27 cellular contexts compared by ENCODE assay signal in genomic region chr15:55546718-55547117, GRCh38. TPM values are rescaled to one million over a fixed set of nuclear protein-coding genes. Genes with fewer than 3 reads are reported as not detected.
DNase-seq lines count a peak whose midpoint lies in the region; ATAC-seq, FAIRE-seq and TF ChIP-seq lines count a peak whose summit lies in the region.
"Had no signal": no experiment of that assay in that cellular context is flagged by ENCODE, and none has a peak within 500 bp of the region (broad histone marks: within the 10 kb centered on the region; RNA-seq: fewer than 3 reads in every experiment).

No MANE protein-coding gene starts in this region.

- H3F3A ChIP-seq in PC-3 (ENCODE audit: low read length, unreplicated experiment) = no peaks in the 10 kb centered on the region

- CTCF ChIA-PET in HepG2 (lab: Yijun Ruan, JAX; ENCODE audit: low intra/inter-chr PET ratio, low total read pairs) = no interaction called here
- CTCF ChIA-PET in PC-3 (lab: Charles Lee) = no interaction called here

- TF ChIP-seq RAD21 in HepG2 (CRISPR knock-in tag; IDR thresholded peaks at IDR 0.05) = no peak

- H3K79me2 ChIP-seq in HepG2 (ENCODE audit: insufficient read depth, low read length) (no peaks in the 10 kb centered on the region), PC-3 (ENCODE audit: low read length) (no peaks in the 10 kb centered on the region), fibroblast of lung (ENCODE audit: control insufficient read depth, insufficient read depth, low read length) (no peaks in the 10 kb centered on the region)

- WGBS in HepG2 (ENCODE audit: low lambda C conversion rate) = 75% methylated on average over 5 of the region's 5 CpGs
- 63% methylated on average over 5 of the region's 5 CpGs for WGBS in right lobe of liver (ENCODE audit: insufficient coverage, low coverage, low lambda C conversion rate, missing lambda C conversion rate)

- H3K4me2 ChIP-seq in HepG2 (ENCODE audit: low read depth, low read length) = no peak overlapping the region
- peak overlapping the region; percentile 16; the same call in 1 of the 2 replicates for H3K4me2 ChIP-seq in PC-3 (ENCODE audit: low read length)
- H3K4me2 ChIP-seq in fibroblast of lung (ENCODE audit: extremely low read depth, insufficient read depth, low read length) = no peak overlapping the region

- H3K9me2 ChIP-seq in PC-3 (replicated peaks; ENCODE audit: low read length) = no peaks in the 10 kb centered on the region

- TF ChIP-seq EP300 in HepG2 (IDR thresholded peaks at IDR 0.05; ENCODE audit: low read depth in 2 of 2, low read length in 2 of 2) = no peak
- no peak for TF ChIP-seq EP300 in HepG2 (CRISPR knock-in tag; IDR thresholded peaks at IDR 0.05; ENCODE audit: borderline replicate concordance)

- no peak for ATAC-seq in HepG2
- no peak for ATAC-seq in right lobe of liver
- ATAC-seq in PC-3 = no peak
- ATAC-seq in HG02981 (IDR thresholded peaks at IDR 0.05; ENCODE audit: unreplicated experiment) = no peak
- ATAC-seq in HG03460 (IDR thresholded peaks at IDR 0.05; ENCODE audit: unreplicated experiment) = no peak
- ATAC-seq: activated CD4-positive, alpha-beta T cell treated with anti-CD3 and anti-CD28 coated beads for 36 hours; activated naive CD8-positive, alpha-beta T cell treated with anti-CD3 and anti-CD28 coated beads, Interleukin-2, amount 50 U/mL, for 24 hours; lower lobe of right lung; mucosa of descending colon; sciatic nerve; T-helper 17 cell; upper lobe of right lung had no signal

- in situ Hi-C loops in HepG2 (cut with HindIII; ENCODE audit: extremely low pct_ligation_motif_present, low pct_unique_long_range_greater_than_20kb) = no loop called here

- H3K27ac ChIP-seq in HepG2 (ENCODE audit: extremely low read length, insufficient read depth, low read length) (no peak overlapping the region), right lobe of liver (no peak overlapping the region), PC-3 (ENCODE audit: low read length) (no peak overlapping the region), fibroblast of lung (ENCODE audit: insufficient read depth, low read length) (no peak overlapping the region)
- H3K27ac ChIP-seq: lower lobe of right lung, SK-N-MC, upper lobe of right lung had no signal

- H4K20me1 ChIP-seq in HepG2 (ENCODE audit: insufficient read depth, low read length) (no peaks in the 10 kb centered on the region), PC-3 (ENCODE audit: low read length) (no peaks in the 10 kb centered on the region), fibroblast of lung (ENCODE audit: control insufficient read depth, extremely low read depth, insufficient read depth, low read length) (no peaks in the 10 kb centered on the region)

- H3K4me1 ChIP-seq in HepG2 (ENCODE audit: insufficient read depth, low read length) (no peaks in the 10 kb centered on the region), right lobe of liver (no peaks in the 10 kb centered on the region), PC-3 (ENCODE audit: insufficient read depth, low read length) (peaks cover 7% of the 10 kb centered on the region), fibroblast of lung (ENCODE audit: control insufficient read depth, extremely low read depth, insufficient read depth, low read length) (no peaks in the 10 kb centered on the region)
- H3K4me1 ChIP-seq: BE2C, lower lobe of right lung, upper lobe of right lung had no signal

- intact Hi-C loops in HepG2 (cut with micrococcal nuclease; ENCODE audit: unreplicated experiment) (no loop called here), right lobe of liver (cut with DNase I) (no loop called here), PC-3 (cut with micrococcal nuclease) (no loop called here)

- no peak overlapping the region for H2AFZ ChIP-seq in HepG2 (ENCODE audit: low read length)
- peak overlapping the region; percentile 50; the same call in 1 of the 2 replicates for H2AFZ ChIP-seq in PC-3 (ENCODE audit: low read length)
- no peak overlapping the region for H2AFZ ChIP-seq in fibroblast of lung (ENCODE audit: low read length)

- DNase-seq in HepG2 (ENCODE audit: low spot score) (no peak), right lobe of liver (no peak), PC-3 (peak; percentile 48), fibroblast of lung (ENCODE audit: low read depth in 2 of 2) (peak; percentile 14 to 64), NCI-H774 (lab: John Stamatoyannopoulos, UW) (no peak)
- no peak for DNase-seq in effector CD8-positive, alpha-beta T cell (lab: John Stamatoyannopoulos, UW)
- DNase-seq: 8988T; activated CD4-positive, alpha-beta T cell treated with anti-CD3 and anti-CD28 coated beads for 36 hours; activated gamma-delta T cell; activated naive CD8-positive, alpha-beta T cell treated with anti-CD3 and anti-CD28 coated beads, Interleukin-2, amount 50 U/mL, for 24 hours; BE2C; DMS53; effector memory CD4-positive, alpha-beta T cell; H7; lower lobe of right lung; mucosa of descending colon; NCI-H146; NCI-H524 treated with DMSO at 0.1 percent for 48 hours; RPMI8226; stimulated activated CD8-positive, alpha-beta memory T cell treated with anti-CD3 and anti-CD28 coated beads, Interleukin-4, amount 100 ng/mL, for 48 hours; T-helper 17 cell; upper lobe of right lung had no signal

- no peaks in the 10 kb centered on the region for H3K9me3 ChIP-seq in HepG2 (ENCODE audit: low read length)
- H3K9me3 ChIP-seq in right lobe of liver = no peaks in the 10 kb centered on the region
- H3K9me3 ChIP-seq in PC-3 (ENCODE audit: low read length) = no peaks in the 10 kb centered on the region
- no peaks in the 10 kb centered on the region for H3K9me3 ChIP-seq in fibroblast of lung (ENCODE audit: control insufficient read depth, insufficient read depth, low read depth, low read length)
- H3K9me3 ChIP-seq: BE2C, lower lobe of right lung, mucosa of descending colon, upper lobe of right lung had no signal

- no peak for TF ChIP-seq CTCF in HepG2 (CRISPR knock-in tag; IDR thresholded peaks at IDR 0.05)
- no peak for TF ChIP-seq CTCF in right lobe of liver (IDR thresholded peaks at IDR 0.05)
- TF ChIP-seq CTCF in PC-3 (conservative IDR thresholded peaks at IDR 0.05; ENCODE audit: low read depth, low read length) = no peak
- TF ChIP-seq CTCF in fibroblast of lung (conservative IDR thresholded peaks at IDR 0.05 in 1 of 2, IDR thresholded peaks at IDR 0.05 in 1 of 2; ENCODE audit: low read depth in 1 of 2, low read length in 2 of 2) = no peak

- no peak overlapping the region for H3K9ac ChIP-seq in HepG2 (ENCODE audit: insufficient read depth, low read depth, low read length)
- H3K9ac ChIP-seq in PC-3 (ENCODE audit: low read length) = no peak overlapping the region
- no peak overlapping the region for H3K9ac ChIP-seq in fibroblast of lung (ENCODE audit: insufficient read depth, low read length)

- no peaks in the 10 kb centered on the region for H3K27me3 ChIP-seq in HepG2 (ENCODE audit: control insufficient read depth in 1 of 2, insufficient read depth in 2 of 2, low read length in 2 of 2)
- H3K27me3 ChIP-seq in right lobe of liver = no peaks in the 10 kb centered on the region
- H3K27me3 ChIP-seq in PC-3 (ENCODE audit: low read length) = no peaks in the 10 kb centered on the region
- no peaks in the 10 kb centered on the region for H3K27me3 ChIP-seq in fibroblast of lung (ENCODE audit: control insufficient read depth, insufficient read depth, low read length)
- H3K27me3 ChIP-seq: BE2C, upper lobe of right lung had no signal

- H3K4me3 ChIP-seq in HepG2 (replicated peaks in 1 of 3; ENCODE audit: insufficient read depth in 1 of 3, low read depth in 2 of 3, low read length in 3 of 3) (no peak overlapping the region), right lobe of liver (no peak overlapping the region), PC-3 (ENCODE audit: low read length) (no peak overlapping the region), fibroblast of lung (replicated peaks in 1 of 4; ENCODE audit: control extremely low read depth in 1 of 4, insufficient read depth in 1 of 4, low read depth in 3 of 4, low read length in 4 of 4) (no peak overlapping the region)
- H3K4me3 ChIP-seq: lower lobe of right lung, mucosa of descending colon, SK-N-MC, upper lobe of right lung had no signal

- POLR2A ChIA-PET in HepG2 (lab: Yijun Ruan, JAX) (no interaction called here), PC-3 (lab: Charles Lee; ENCODE audit: unreplicated experiment) (no interaction called here)

- H3K36me3 ChIP-seq in HepG2 (replicated peaks in 1 of 2; ENCODE audit: control insufficient read depth in 1 of 2, insufficient read depth in 2 of 2, low read length in 2 of 2) (no peaks in the 10 kb centered on the region), right lobe of liver (no peaks in the 10 kb centered on the region), PC-3 (ENCODE audit: low read depth, low read length) (no peaks in the 10 kb centered on the region), fibroblast of lung (ENCODE audit: control insufficient read depth, insufficient read depth, low read length) (no peaks in the 10 kb centered on the region)
- H3K36me3 ChIP-seq: BE2C, lower lobe of right lung, upper lobe of right lung had no signal

- TF ChIP-seq POLR2A in HepG2 (IDR thresholded peaks at IDR 0.05; ENCODE audit: insufficient read depth in 1 of 2, low read depth in 2 of 2, low read length in 2 of 2) = no peak
- TF ChIP-seq POLR2A in right lobe of liver (IDR thresholded peaks at IDR 0.05) = no peak

- BruUV-seq in HepG2 (replicated peaks; lab: Mats Ljungman, UMichigan) (no TSS peak), PC-3 (replicated peaks; lab: Mats Ljungman, UMichigan) (no TSS peak)

- no peak for FAIRE-seq in HepG2 (lab: Jason Lieb, UNC)
- FAIRE-seq: colon had no signal

RNA-seq across cellular contexts. Expression of gene DNAAF4, which starts 38.7 kb away (rescaled TPM):
- total RNA-seq in HepG2 (2016; rRNA removed; fragmentation: Illumina TruSeq; extraction: Trizol) (0.75 and 2.6 TPM in 2 replicates), right lobe of liver (under 1 TPM in 1 of 6 experiments, not detected in 5; 0.19 TPM), PC-3 (2014; rRNA removed) (0.91 and 0.92 TPM in 2 replicates), fibroblast of lung (0.77 and 1.7 TPM in 2 replicates)
- total RNA-seq in HepG2 (2016; cell fraction: cytosol; rRNA removed; fragmentation: Illumina TruSeq; extraction: Trizol; ENCODE audit: low read depth) = not detected in 2 replicates
- 1.1 and 1.8 TPM in 2 replicates for total RNA-seq in HepG2 (2016; cell fraction: insoluble cytoplasmic fraction; rRNA removed; fragmentation: Illumina TruSeq; extraction: Trizol)
- 0.24 and 0.59 TPM in 2 replicates for total RNA-seq in HepG2 (2016; cell fraction: membrane; rRNA removed; fragmentation: Illumina TruSeq; extraction: Trizol)
- 1.3 TPM in 1 of 2 replicates, not detected in the other for total RNA-seq in HepG2 (2016; cell fraction: nucleus; rRNA removed; fragmentation: Illumina TruSeq; extraction: Trizol)
- polyA plus RNA-seq in HepG2 (2011; rRNA removed) (0.21 and 0.65 TPM in 2 replicates), fibroblast of lung (2.0 and 2.5 TPM in 2 replicates)
- 0.27 and 0.64 TPM in 2 replicates for polyA plus RNA-seq in HepG2 (2011; cell fraction: cytosol; rRNA removed)
- polyA plus RNA-seq in HepG2 (2011; cell fraction: nucleus; rRNA removed) = 0.12 TPM in 1 of 2 replicates, not detected in the other
- 0.27 and 0.42 TPM in 2 replicates for polyA plus RNA-seq in HepG2 (2012)
- polyA plus RNA-seq in HepG2 (2016; cell fraction: cytosol; fragmentation: Illumina TruSeq; extraction: Trizol; ENCODE audit: low read depth) = 0.19 and 0.60 TPM in 2 replicates
- 2.4 and 2.7 TPM in 2 replicates for polyA plus RNA-seq in HepG2 (2016; cell fraction: insoluble cytoplasmic fraction; fragmentation: Illumina TruSeq; extraction: Trizol; ENCODE audit: low read depth)
- 0.45 and 0.74 TPM in 2 replicates for polyA plus RNA-seq in HepG2 (2016; cell fraction: membrane; fragmentation: Illumina TruSeq; extraction: Trizol; ENCODE audit: low read depth)
- polyA plus RNA-seq in HepG2 (2016; cell fraction: nucleus; fragmentation: Illumina TruSeq; extraction: Trizol; ENCODE audit: insufficient read depth, low read depth) = 1.0 and 1.4 TPM in 2 replicates
- 0.20 and 2.0 TPM in 2 replicates for polyA minus RNA-seq in HepG2 (2011; rRNA and poly(A)+ RNA removed; ENCODE audit: low replicate concordance)
- not detected in 2 replicates for polyA minus RNA-seq in HepG2 (2011; cell fraction: cytosol; rRNA and poly(A)+ RNA removed)
- 0.77 and 0.99 TPM in 2 replicates for polyA minus RNA-seq in HepG2 (2011; cell fraction: nucleus; rRNA and poly(A)+ RNA removed)
- polyA plus RNA-seq in fibroblast of lung (2012) = 1.6 and 1.8 TPM in 2 replicates
- polyA minus RNA-seq in fibroblast of lung (ENCODE audit: low replicate concordance) = not detected in 2 replicates

RNA-seq across cellular contexts. Expression of gene PYGO1, which starts 41.4 kb away (rescaled TPM):
- total RNA-seq in HepG2 (2016; rRNA removed; fragmentation: Illumina TruSeq; extraction: Trizol) (1.8 and 2.6 TPM in 2 replicates), right lobe of liver (under 1 TPM; 0.09 to 0.27 (median 0.19) TPM), PC-3 (2014; rRNA removed) (1.8 and 2.0 TPM in 2 replicates), fibroblast of lung (7.7 and 10.1 TPM in 2 replicates)
- 0.26 and 0.40 TPM in 2 replicates for total RNA-seq in HepG2 (2016; cell fraction: cytosol; rRNA removed; fragmentation: Illumina TruSeq; extraction: Trizol; ENCODE audit: low read depth)
- 1.8 and 2.0 TPM in 2 replicates for total RNA-seq in HepG2 (2016; cell fraction: insoluble cytoplasmic fraction; rRNA removed; fragmentation: Illumina TruSeq; extraction: Trizol)
- 1.2 and 1.6 TPM in 2 replicates for total RNA-seq in HepG2 (2016; cell fraction: membrane; rRNA removed; fragmentation: Illumina TruSeq; extraction: Trizol)
- 1.7 and 2.1 TPM in 2 replicates for total RNA-seq in HepG2 (2016; cell fraction: nucleus; rRNA removed; fragmentation: Illumina TruSeq; extraction: Trizol)
- polyA plus RNA-seq in HepG2 (2011; rRNA removed) (0.94 and 1.1 TPM in 2 replicates), fibroblast of lung (9.6 and 11.3 TPM in 2 replicates)
- polyA plus RNA-seq in HepG2 (2011; cell fraction: cytosol; rRNA removed) = 0.30 and 0.45 TPM in 2 replicates
- 0.57 and 0.63 TPM in 2 replicates for polyA plus RNA-seq in HepG2 (2011; cell fraction: nucleus; rRNA removed)
- 0.45 and 0.74 TPM in 2 replicates for polyA plus RNA-seq in HepG2 (2012)
- polyA plus RNA-seq in HepG2 (2016; cell fraction: cytosol; fragmentation: Illumina TruSeq; extraction: Trizol; ENCODE audit: low read depth) = 0.11 and 0.20 TPM in 2 replicates
- polyA plus RNA-seq in HepG2 (2016; cell fraction: insoluble cytoplasmic fraction; fragmentation: Illumina TruSeq; extraction: Trizol; ENCODE audit: low read depth) = 1.5 TPM in 2 replicates
- 0.50 and 0.52 TPM in 2 replicates for polyA plus RNA-seq in HepG2 (2016; cell fraction: membrane; fragmentation: Illumina TruSeq; extraction: Trizol; ENCODE audit: low read depth)
- polyA plus RNA-seq in HepG2 (2016; cell fraction: nucleus; fragmentation: Illumina TruSeq; extraction: Trizol; ENCODE audit: insufficient read depth, low read depth) = 1.2 and 1.9 TPM in 2 replicates
- polyA minus RNA-seq in HepG2 (2011; rRNA and poly(A)+ RNA removed; ENCODE audit: low replicate concordance) = 0.21 and 1.1 TPM in 2 replicates
- 0.79 and 0.89 TPM in 2 replicates for polyA minus RNA-seq in HepG2 (2011; cell fraction: cytosol; rRNA and poly(A)+ RNA removed)
- polyA minus RNA-seq in HepG2 (2011; cell fraction: nucleus; rRNA and poly(A)+ RNA removed) = 1.0 and 1.7 TPM in 2 replicates
- polyA plus RNA-seq in fibroblast of lung (2012) = 4.1 and 5.4 TPM in 2 replicates
- 1.6 and 3.0 TPM in 2 replicates for polyA minus RNA-seq in fibroblast of lung (ENCODE audit: low replicate concordance)
- total RNA-seq: activated CD4-positive, alpha-beta T cell treated with anti-CD3 and anti-CD28 coated beads for 36 hours; T-helper 17 cell had no signal

Comparison
In these comparisons a context has a peak if more than half of its experiments do, and no peak if none do; other contexts are left out.
1. DNase-seq: peak in PC-3 (single experiment) and fibroblast of lung (2 of 2); none in HepG2 (single experiment), right lobe of liver (0 of 3), NCI-H774 (single experiment) and effector CD8-positive, alpha-beta T cell (single experiment).